2 cellular contexts compared by ENCODE assay signal in the genomic region with DNA sequence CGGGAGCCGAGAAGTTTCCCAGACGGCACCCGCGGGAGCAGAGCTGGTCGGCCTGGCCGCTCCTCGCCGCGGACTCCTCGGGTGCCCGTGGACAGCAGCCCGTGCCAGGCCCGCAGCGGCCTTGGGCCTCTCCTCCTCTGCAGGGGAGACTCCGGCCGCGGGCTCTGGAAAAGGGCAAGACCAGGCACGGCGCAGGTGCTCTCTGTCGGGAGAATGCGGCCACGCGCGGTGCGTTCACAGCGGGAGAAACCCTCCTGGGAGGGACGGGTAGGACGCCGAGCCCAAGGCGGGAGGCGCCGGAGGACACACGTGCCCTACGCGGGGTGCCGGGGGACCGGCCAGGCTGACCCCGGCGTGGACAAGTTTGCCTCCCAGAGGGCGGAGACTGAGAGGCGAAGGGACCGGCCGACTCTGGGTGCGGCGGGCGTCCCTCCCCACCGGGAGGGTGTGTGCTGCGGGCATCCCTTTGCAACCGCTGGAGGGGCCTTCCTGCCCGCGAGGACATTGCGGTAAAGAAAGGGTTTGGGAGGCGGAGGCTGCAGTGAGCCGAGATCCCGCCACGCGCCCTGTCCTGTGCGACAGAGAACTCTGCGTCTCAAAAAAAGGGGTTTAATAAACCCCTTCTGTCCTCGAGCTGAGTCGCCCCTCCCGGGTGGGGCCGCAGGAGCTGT.
TF ChIP-seq lines count a peak whose summit lies in the region.

No MANE protein-coding gene starts in this region.

TF ChIP-seq in IMR-90, 13 proteins besides CTCF, POLR2A, EP300 and RAD21:
- TF ChIP-seq RFX5 (IDR thresholded peaks at IDR 0.05; ENCODE audit: low read depth, low read length): no peak
- TF ChIP-seq NFE2L2 (IDR thresholded peaks at IDR 0.05; ENCODE audit: low read depth, low read length): no peak
- no peak for TF ChIP-seq SMC3 (IDR thresholded peaks at IDR 0.05; ENCODE audit: low read depth, low read length)
- TF ChIP-seq ELK1 (IDR thresholded peaks at IDR 0.05; ENCODE audit: borderline replicate concordance, low read depth, low read length): no peak
- TF ChIP-seq RCOR1 (IDR thresholded peaks at IDR 0.05; ENCODE audit: insufficient replicate concordance, low read length): no peak
- TF ChIP-seq MAFK (IDR thresholded peaks at IDR 0.05; ENCODE audit: low read depth, low read length): no peak
- no peak for TF ChIP-seq USF2 (IDR thresholded peaks at IDR 0.05; ENCODE audit: low read depth, low read length)
- TF ChIP-seq MXI1 (IDR thresholded peaks at IDR 0.05; ENCODE audit: borderline replicate concordance, low read depth, low read length): no peak
- TF ChIP-seq MAZ (IDR thresholded peaks at IDR 0.05; ENCODE audit: borderline replicate concordance, low read depth, low read length): no peak
- no peak for TF ChIP-seq FOS (IDR thresholded peaks at IDR 0.05; ENCODE audit: low read depth, low read length)
- no peak for TF ChIP-seq CHD1 (IDR thresholded peaks at IDR 0.05; ENCODE audit: low read depth, low read length)
- no peak for TF ChIP-seq CEBPB (IDR thresholded peaks at IDR 0.05; ENCODE audit: low read depth, low read length)
- no peak for TF ChIP-seq BHLHE40 (IDR thresholded peaks at IDR 0.05; ENCODE audit: low read depth, low read length)

TF ChIP-seq in H1, 55 proteins besides CTCF, POLR2A, EP300 and RAD21:
- no peak for TF ChIP-seq RBBP5 (IDR thresholded peaks at IDR 0.05; ENCODE audit: borderline replicate concordance, low read depth, low read length)
- TF ChIP-seq E2F6 (IDR thresholded peaks at IDR 0.05): peak; percentile 72
- no peak for TF ChIP-seq RXRA (IDR thresholded peaks at IDR 0.05; ENCODE audit: insufficient read depth, low read depth, low read length)
- peak; percentile 70 for TF ChIP-seq MAX (IDR thresholded peaks at IDR 0.05)
- TF ChIP-seq NANOG (IDR thresholded peaks at IDR 0.05; ENCODE audit: insufficient read depth, low read depth, low read length, poor library complexity, severe bottlenecking): no peak
- TF ChIP-seq CTBP2 (IDR thresholded peaks at IDR 0.05; ENCODE audit: borderline replicate concordance, insufficient read depth, insufficient read length, low read length): peak; percentile 19
- TF ChIP-seq RFX5 (IDR thresholded peaks at IDR 0.05; ENCODE audit: borderline replicate concordance, low read depth, low read length): no peak
- no peak for TF ChIP-seq MAFK (IDR thresholded peaks at IDR 0.05; ENCODE audit: low read depth, low read length)
- no peak for TF ChIP-seq HDAC2 (IDR thresholded peaks at IDR 0.05; ENCODE audit: borderline replicate concordance in 1 of 2, low read depth in 2 of 2, low read length in 2 of 2)
- TF ChIP-seq EGR1 (IDR thresholded peaks at IDR 0.05; ENCODE audit: borderline replicate concordance, low read depth, low read length): no peak
- TF ChIP-seq BACH1 (IDR thresholded peaks at IDR 0.05; ENCODE audit: low read length): no peak
